Comparison of ENCODE assay signal across 1 cellular context in the genomic region with DNA sequence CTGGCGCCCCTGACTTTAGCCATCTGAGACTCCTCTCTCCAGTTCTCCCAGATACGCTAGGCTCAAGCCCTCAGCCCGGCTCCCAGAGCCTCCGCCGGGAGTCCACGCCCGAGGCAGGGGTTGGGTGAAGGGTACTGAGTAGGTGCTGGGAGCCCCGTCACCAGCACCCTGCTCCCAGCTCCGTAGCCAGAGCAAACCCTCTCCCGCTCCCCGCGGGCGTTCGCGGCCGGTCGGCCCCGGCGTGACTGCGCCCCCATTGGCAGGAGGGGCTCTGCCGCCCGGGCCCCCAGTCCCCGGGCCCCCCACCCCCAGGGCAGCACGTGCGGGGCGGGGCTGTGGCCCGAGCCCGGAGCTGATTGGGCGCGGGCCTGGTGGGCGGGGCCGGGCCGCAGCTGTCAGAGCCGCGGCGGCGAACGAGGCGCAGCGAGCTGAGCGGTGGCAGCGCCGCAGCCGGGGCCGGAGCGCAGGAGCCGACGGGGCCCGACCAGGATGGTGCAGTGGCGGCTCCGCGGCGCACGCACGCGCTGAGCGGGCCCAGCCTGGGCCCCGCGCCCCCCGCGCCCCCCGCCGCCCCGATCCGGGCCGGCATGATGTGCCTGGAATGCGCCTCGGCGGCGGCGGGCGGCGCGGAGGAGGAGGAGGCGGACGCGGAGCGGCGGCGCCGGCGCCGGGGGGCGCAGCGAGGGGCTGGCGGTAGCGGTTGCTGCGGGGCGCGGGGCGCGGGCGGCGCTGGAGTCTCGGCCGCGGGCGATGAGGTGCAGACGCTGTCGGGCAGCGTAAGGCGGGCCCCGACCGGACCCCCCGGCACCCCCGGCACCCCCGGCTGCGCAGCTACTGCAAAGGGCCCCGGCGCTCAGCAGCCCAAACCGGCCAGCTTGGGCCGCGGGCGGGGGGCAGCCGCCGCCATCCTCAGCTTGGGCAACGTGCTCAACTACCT.
TF ChIP-seq lines count a peak whose summit lies in the region.

A gene with protein sequence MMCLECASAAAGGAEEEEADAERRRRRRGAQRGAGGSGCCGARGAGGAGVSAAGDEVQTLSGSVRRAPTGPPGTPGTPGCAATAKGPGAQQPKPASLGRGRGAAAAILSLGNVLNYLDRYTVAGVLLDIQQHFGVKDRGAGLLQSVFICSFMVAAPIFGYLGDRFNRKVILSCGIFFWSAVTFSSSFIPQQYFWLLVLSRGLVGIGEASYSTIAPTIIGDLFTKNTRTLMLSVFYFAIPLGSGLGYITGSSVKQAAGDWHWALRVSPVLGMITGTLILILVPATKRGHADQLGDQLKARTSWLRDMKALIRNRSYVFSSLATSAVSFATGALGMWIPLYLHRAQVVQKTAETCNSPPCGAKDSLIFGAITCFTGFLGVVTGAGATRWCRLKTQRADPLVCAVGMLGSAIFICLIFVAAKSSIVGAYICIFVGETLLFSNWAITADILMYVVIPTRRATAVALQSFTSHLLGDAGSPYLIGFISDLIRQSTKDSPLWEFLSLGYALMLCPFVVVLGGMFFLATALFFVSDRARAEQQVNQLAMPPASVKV (plus strand): TSS at position 421 of the 937 bp plus-strand sequence. CDS start 167 bp downstream, at position 588.

TF ChIP-seq in GM23338, 12 proteins besides CTCF, POLR2A, EP300 and RAD21 (continued from another document):
- no peak for TF ChIP-seq ZNF114 (CRISPR knock-in tag; IDR thresholded peaks at IDR 0.05)
- no peak for TF ChIP-seq EZH2phosphoT487 (IDR thresholded peaks at IDR 0.05; ENCODE audit: unreplicated experiment)
- TF ChIP-seq, protein P1, sequence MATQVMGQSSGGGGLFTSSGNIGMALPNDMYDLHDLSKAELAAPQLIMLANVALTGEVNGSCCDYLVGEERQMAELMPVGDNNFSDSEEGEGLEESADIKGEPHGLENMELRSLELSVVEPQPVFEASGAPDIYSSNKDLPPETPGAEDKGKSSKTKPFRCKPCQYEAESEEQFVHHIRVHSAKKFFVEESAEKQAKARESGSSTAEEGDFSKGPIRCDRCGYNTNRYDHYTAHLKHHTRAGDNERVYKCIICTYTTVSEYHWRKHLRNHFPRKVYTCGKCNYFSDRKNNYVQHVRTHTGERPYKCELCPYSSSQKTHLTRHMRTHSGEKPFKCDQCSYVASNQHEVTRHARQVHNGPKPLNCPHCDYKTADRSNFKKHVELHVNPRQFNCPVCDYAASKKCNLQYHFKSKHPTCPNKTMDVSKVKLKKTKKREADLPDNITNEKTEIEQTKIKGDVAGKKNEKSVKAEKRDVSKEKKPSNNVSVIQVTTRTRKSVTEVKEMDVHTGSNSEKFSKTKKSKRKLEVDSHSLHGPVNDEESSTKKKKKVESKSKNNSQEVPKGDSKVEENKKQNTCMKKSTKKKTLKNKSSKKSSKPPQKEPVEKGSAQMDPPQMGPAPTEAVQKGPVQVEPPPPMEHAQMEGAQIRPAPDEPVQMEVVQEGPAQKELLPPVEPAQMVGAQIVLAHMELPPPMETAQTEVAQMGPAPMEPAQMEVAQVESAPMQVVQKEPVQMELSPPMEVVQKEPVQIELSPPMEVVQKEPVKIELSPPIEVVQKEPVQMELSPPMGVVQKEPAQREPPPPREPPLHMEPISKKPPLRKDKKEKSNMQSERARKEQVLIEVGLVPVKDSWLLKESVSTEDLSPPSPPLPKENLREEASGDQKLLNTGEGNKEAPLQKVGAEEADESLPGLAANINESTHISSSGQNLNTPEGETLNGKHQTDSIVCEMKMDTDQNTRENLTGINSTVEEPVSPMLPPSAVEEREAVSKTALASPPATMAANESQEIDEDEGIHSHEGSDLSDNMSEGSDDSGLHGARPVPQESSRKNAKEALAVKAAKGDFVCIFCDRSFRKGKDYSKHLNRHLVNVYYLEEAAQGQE (IDR thresholded peaks at IDR 0.05; ENCODE audit: unreplicated experiment): no peak
- no peak for TF ChIP-seq EZH2 (IDR thresholded peaks at IDR 0.05; ENCODE audit: low read depth, unreplicated experiment)
- TF ChIP-seq POLR2AphosphoS5 (IDR thresholded peaks at IDR 0.05; ENCODE audit: low read depth): no peak
- no peak for TF ChIP-seq CREB1 (CRISPR knock-in tag; IDR thresholded peaks at IDR 0.05; ENCODE audit: low read depth)
- no peak for TF ChIP-seq STAT1 (IDR thresholded peaks at IDR 0.05; ENCODE audit: unreplicated experiment)
- no peak for TF ChIP-seq JUNB (IDR thresholded peaks at IDR 0.05; ENCODE audit: unreplicated experiment)
- TF ChIP-seq, protein P2, sequence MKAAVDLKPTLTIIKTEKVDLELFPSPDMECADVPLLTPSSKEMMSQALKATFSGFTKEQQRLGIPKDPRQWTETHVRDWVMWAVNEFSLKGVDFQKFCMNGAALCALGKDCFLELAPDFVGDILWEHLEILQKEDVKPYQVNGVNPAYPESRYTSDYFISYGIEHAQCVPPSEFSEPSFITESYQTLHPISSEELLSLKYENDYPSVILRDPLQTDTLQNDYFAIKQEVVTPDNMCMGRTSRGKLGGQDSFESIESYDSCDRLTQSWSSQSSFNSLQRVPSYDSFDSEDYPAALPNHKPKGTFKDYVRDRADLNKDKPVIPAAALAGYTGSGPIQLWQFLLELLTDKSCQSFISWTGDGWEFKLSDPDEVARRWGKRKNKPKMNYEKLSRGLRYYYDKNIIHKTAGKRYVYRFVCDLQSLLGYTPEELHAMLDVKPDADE (IDR thresholded peaks at IDR 0.05): no peak
- TF ChIP-seq, protein P3, sequence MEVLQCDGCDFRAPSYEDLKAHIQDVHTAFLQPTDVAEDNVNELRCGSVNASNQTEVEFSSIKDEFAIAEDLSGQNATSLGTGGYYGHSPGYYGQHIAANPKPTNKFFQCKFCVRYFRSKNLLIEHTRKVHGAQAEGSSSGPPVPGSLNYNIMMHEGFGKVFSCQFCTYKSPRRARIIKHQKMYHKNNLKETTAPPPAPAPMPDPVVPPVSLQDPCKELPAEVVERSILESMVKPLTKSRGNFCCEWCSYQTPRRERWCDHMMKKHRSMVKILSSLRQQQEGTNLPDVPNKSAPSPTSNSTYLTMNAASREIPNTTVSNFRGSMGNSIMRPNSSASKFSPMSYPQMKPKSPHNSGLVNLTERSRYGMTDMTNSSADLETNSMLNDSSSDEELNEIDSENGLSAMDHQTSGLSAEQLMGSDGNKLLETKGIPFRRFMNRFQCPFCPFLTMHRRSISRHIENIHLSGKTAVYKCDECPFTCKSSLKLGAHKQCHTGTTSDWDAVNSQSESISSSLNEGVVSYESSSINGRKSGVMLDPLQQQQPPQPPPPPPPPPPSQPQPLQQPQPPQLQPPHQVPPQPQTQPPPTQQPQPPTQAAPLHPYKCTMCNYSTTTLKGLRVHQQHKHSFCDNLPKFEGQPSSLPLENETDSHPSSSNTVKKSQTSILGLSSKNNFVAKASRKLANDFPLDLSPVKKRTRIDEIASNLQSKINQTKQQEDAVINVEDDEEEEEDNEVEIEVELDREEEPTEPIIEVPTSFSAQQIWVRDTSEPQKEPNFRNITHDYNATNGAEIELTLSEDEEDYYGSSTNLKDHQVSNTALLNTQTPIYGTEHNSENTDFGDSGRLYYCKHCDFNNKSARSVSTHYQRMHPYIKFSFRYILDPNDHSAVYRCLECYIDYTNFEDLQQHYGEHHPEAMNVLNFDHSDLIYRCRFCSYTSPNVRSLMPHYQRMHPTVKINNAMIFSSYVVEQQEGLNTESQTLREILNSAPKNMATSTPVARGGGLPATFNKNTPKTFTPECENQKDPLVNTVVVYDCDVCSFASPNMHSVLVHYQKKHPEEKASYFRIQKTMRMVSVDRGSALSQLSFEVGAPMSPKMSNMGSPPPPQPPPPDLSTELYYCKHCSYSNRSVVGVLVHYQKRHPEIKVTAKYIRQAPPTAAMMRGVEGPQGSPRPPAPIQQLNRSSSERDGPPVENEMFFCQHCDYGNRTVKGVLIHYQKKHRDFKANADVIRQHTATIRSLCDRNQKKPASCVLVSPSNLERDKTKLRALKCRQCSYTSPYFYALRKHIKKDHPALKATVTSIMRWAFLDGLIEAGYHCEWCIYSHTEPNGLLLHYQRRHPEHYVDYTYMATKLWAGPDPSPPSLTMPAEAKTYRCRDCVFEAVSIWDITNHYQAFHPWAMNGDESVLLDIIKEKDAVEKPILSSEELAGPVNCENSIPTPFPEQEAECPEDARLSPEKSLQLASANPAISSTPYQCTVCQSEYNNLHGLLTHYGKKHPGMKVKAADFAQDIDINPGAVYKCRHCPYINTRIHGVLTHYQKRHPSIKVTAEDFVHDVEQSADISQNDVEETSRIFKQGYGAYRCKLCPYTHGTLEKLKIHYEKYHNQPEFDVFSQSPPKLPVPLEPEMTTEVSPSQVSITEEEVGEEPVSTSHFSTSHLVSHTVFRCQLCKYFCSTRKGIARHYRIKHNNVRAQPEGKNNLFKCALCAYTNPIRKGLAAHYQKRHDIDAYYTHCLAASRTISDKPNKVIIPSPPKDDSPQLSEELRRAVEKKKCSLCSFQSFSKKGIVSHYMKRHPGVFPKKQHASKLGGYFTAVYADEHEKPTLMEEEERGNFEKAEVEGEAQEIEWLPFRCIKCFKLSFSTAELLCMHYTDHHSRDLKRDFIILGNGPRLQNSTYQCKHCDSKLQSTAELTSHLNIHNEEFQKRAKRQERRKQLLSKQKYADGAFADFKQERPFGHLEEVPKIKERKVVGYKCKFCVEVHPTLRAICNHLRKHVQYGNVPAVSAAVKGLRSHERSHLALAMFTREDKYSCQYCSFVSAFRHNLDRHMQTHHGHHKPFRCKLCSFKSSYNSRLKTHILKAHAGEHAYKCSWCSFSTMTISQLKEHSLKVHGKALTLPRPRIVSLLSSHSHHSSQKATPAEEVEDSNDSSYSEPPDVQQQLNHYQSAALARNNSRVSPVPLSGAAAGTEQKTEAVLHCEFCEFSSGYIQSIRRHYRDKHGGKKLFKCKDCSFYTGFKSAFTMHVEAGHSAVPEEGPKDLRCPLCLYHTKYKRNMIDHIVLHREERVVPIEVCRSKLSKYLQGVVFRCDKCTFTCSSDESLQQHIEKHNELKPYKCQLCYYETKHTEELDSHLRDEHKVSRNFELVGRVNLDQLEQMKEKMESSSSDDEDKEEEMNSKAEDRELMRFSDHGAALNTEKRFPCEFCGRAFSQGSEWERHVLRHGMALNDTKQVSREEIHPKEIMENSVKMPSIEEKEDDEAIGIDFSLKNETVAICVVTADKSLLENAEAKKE (CRISPR knock-in tag; IDR thresholded peaks at IDR 0.05): no peak
